10 cellular contexts compared by ENCODE assay signal in genomic region chr6:129662406-129662766, GRCh38. TPM values are rescaled to one million over a fixed set of nuclear protein-coding genes. Genes with fewer than 3 reads are reported as not detected.
DNase-seq lines count a peak whose midpoint lies in the region; ATAC-seq, FAIRE-seq and TF ChIP-seq lines count a peak whose summit lies in the region.
"Had no signal": no experiment of that assay in that cellular context is flagged by ENCODE, and none has a peak within 500 bp of the region (broad histone marks: within the 10 kb centered on the region; RNA-seq: fewer than 3 reads in every experiment).

No MANE protein-coding gene starts in this region.

- no peak for DNase-seq in GM18507 (ENCODE audit: extremely low spot score, insufficient read length, low read depth)
- no peak for DNase-seq in osteoblast (ENCODE audit: insufficient read length, low spot score, missing footprints)
- no peak for DNase-seq in NK-92 treated with Interleukin-12 subunit alpha and Interleukin-12 subunit beta, amount 100 ng/mL, for 24 hours (lab: John Stamatoyannopoulos, UW)
- DNase-seq in urothelium cell line (ENCODE audit: low spot score), result no peak
- no peak for DNase-seq in NCI-H82 treated with DMSO at 0.1 percent for 48 hours (lab: John Stamatoyannopoulos, UW; ENCODE audit: unreplicated experiment)
- DNase-seq: activated T-cell treated with anti-CD3 and anti-CD28 coated beads, Interleukin-2, amount 50 U/mL, for 24 hours; NCI-H2081 treated with DMSO at 0.1 percent for 48 hours had no signal

- H3K27me3 ChIP-seq in iPS-20b (ENCODE audit: insufficient read depth, low read length), result no peaks in the 10 kb centered on the region
- H3K27me3 ChIP-seq in osteoblast (ENCODE audit: insufficient read depth, low read length), result no peaks in the 10 kb centered on the region

- no peak overlapping the region for H3K4me2 ChIP-seq in osteoblast (ENCODE audit: insufficient read depth, low read length)

- ATAC-seq in GM21367 (IDR thresholded peaks at IDR 0.05; ENCODE audit: unreplicated experiment) (peak; percentile 80), HG03097 (IDR thresholded peaks at IDR 0.05; ENCODE audit: low FRiP score, unreplicated experiment) (peak; percentile 46)

- peaks cover 91% of the 10 kb centered on the region for H3K79me2 ChIP-seq in osteoblast (ENCODE audit: insufficient read depth, low read length)

- no peaks in the 10 kb centered on the region for H4K20me1 ChIP-seq in osteoblast (ENCODE audit: insufficient read depth, low read length)

- H3K36me3 ChIP-seq in iPS-20b (ENCODE audit: insufficient read depth, low read depth, low read length) (no peaks in the 10 kb centered on the region), osteoblast (ENCODE audit: insufficient read depth, low read length) (no peaks in the 10 kb centered on the region)

- FAIRE-seq in GM18507 (lab: Jason Lieb, UNC), result peak; percentile 67
- no peak for FAIRE-seq in urothelium cell line (lab: Jason Lieb, UNC)

- no peak overlapping the region for H3K4me3 ChIP-seq in iPS-20b (ENCODE audit: low read length)
- H3K4me3 ChIP-seq in osteoblast (ENCODE audit: insufficient read depth, low read length), result no peak overlapping the region

- no peak overlapping the region for H3K27ac ChIP-seq in iPS-20b (ENCODE audit: low read length)
- H3K27ac ChIP-seq in osteoblast (ENCODE audit: low read depth, low read length), result no peak overlapping the region

- no peak for TF ChIP-seq CTCF in osteoblast (IDR thresholded peaks at IDR 0.05; ENCODE audit: extremely low read depth, low read depth, low read length)

- H3K9ac ChIP-seq in iPS-20b (ENCODE audit: low read depth, low read length), result 0 out of 2 replicates have a peak overlapping the region, but pooled peaks have one; percentile 11

- H3K4me1 ChIP-seq in iPS-20b (ENCODE audit: insufficient read depth, low read length), result peaks cover 4% of the 10 kb centered on the region; the same call in 1 of the 2 replicates
- peaks cover 8% of the 10 kb centered on the region for H3K4me1 ChIP-seq in osteoblast (ENCODE audit: insufficient read depth, low read length)

- no peak overlapping the region for H2AFZ ChIP-seq in osteoblast (ENCODE audit: low read length)

- no peaks in the 10 kb centered on the region for H3K9me3 ChIP-seq in iPS-20b (ENCODE audit: insufficient read depth, low read depth, low read length)
- H3K9me3 ChIP-seq in osteoblast (ENCODE audit: low read depth, low read length), result no peaks in the 10 kb centered on the region

RNA-seq across cellular contexts. Expression of gene ARHGAP18, which starts 47.6 kb away (rescaled TPM):
- total RNA-seq in osteoblast, result 16.8 and 21.0 TPM in 2 replicates
